1 cellular context compared by ENCODE assay signal in genomic region chr1:231172411-231172810, GRCh38.
A peak's percentile ranks its signal among the peaks of the same experiment; 100 is the strongest.
TF ChIP-seq lines count a peak whose summit lies in the region.

No MANE protein-coding gene starts in this region.

TF ChIP-seq in K562, 482 proteins besides CTCF, POLR2A, EP300 and RAD21:
- no peak for TF ChIP-seq ZNF395 (CRISPR knock-in tag; IDR thresholded peaks at IDR 0.05)
- TF ChIP-seq EZH2 (IDR thresholded peaks at IDR 0.05; ENCODE audit: borderline replicate concordance, low read depth, low read length): no peak
- no peak for TF ChIP-seq CBX5 (IDR thresholded peaks at IDR 0.05; ENCODE audit: borderline replicate concordance, low read depth)
- TF ChIP-seq IRF9 (tag; IDR thresholded peaks at IDR 0.05): no peak
- no peak for TF ChIP-seq ZNF551 (CRISPR knock-in tag; IDR thresholded peaks at IDR 0.05)
- no peak for TF ChIP-seq SIN3B (IDR thresholded peaks at IDR 0.05; ENCODE audit: low read depth)
- no peak for TF ChIP-seq TEAD1 (CRISPR knock-in tag; IDR thresholded peaks at IDR 0.05)
- TF ChIP-seq POLR2H (tag; IDR thresholded peaks at IDR 0.05; ENCODE audit: low read depth): no peak
- TF ChIP-seq VEZF1 (CRISPR knock-in tag; IDR thresholded peaks at IDR 0.05): no peak
- no peak for TF ChIP-seq TAF15 (IDR thresholded peaks at IDR 0.05; ENCODE audit: low read depth, low read length)
- no peak for TF ChIP-seq XRCC5 (IDR thresholded peaks at IDR 0.05; ENCODE audit: low read depth, low read length)
- peak; percentile 59; the same call in 1 of the 2 replicates for TF ChIP-seq RAD51 (IDR thresholded peaks at IDR 0.05; ENCODE audit: borderline replicate concordance, low read depth)
- TF ChIP-seq IFI16 (CRISPR knock-in tag; IDR thresholded peaks at IDR 0.05): no peak
- TF ChIP-seq ZBTB12 (CRISPR knock-in tag; IDR thresholded peaks at IDR 0.05): no peak
- TF ChIP-seq MEIS2 (IDR thresholded peaks at IDR 0.05; ENCODE audit: partially characterized antibody): peak; percentile 51
- no peak for TF ChIP-seq MCM3 (IDR thresholded peaks at IDR 0.05)
- no peak for TF ChIP-seq NR1H2 (CRISPR knock-in tag; IDR thresholded peaks at IDR 0.05)
- no peak for TF ChIP-seq POLR2B (IDR thresholded peaks at IDR 0.05; ENCODE audit: low read depth, partially characterized antibody)
- no peak for TF ChIP-seq TFAP4 (CRISPR knock-in tag; IDR thresholded peaks at IDR 0.05; ENCODE audit: borderline replicate concordance)
- no peak for TF ChIP-seq ZNF655 (CRISPR knock-in tag; IDR thresholded peaks at IDR 0.05)
- TF ChIP-seq PTBP1 (IDR thresholded peaks at IDR 0.05; ENCODE audit: low read depth, low read length): no peak
- peak; percentile 95 for TF ChIP-seq TFE3 (CRISPR knock-in tag; IDR thresholded peaks at IDR 0.05)
- TF ChIP-seq HLTF (IDR thresholded peaks at IDR 0.05): no peak
- peak; percentile 82; the same call in 1 of the 2 replicates for TF ChIP-seq TOE1 (IDR thresholded peaks at IDR 0.05; ENCODE audit: borderline replicate concordance)
- no peak for TF ChIP-seq TOE1 (CRISPR knock-in tag; IDR thresholded peaks at IDR 0.05; ENCODE audit: borderline replicate concordance, low read depth)
- no peak for TF ChIP-seq POLR3G (IDR thresholded peaks at IDR 0.05; ENCODE audit: extremely low read depth, insufficient read length, insufficient replicate concordance)
- no peak for TF ChIP-seq KLF16 (IDR thresholded peaks at IDR 0.05)
- TF ChIP-seq ZBTB33 (CRISPR knock-in tag; IDR thresholded peaks at IDR 0.05): no peak
- TF ChIP-seq CEBPG (CRISPR knock-in tag; IDR thresholded peaks at IDR 0.05): no peak
- TF ChIP-seq CEBPG (tag; conservative IDR thresholded peaks at IDR 0.05 in 1 of 2, IDR thresholded peaks at IDR 0.05 in 1 of 2): no peak
- TF ChIP-seq USF1 (CRISPR knock-in tag; IDR thresholded peaks at IDR 0.05): peak; percentile 39; the same call in 1 of the 2 replicates
